Comparison of ENCODE assay signal across 8 cellular contexts in genomic region chr2:240437861-240438809, GRCh38. TPM values are rescaled to one million over a fixed set of nuclear protein-coding genes. Genes with fewer than 3 reads are reported as not detected.
DNase-seq lines count a peak whose midpoint lies in the region; ATAC-seq, FAIRE-seq and TF ChIP-seq lines count a peak whose summit lies in the region.

No MANE protein-coding gene starts in this region.

- H3K36me3 ChIP-seq in KMS-11 (ENCODE audit: insufficient read depth) (no peaks in the 10 kb centered on the region), hepatocyte (replicated peaks; ENCODE audit: insufficient read depth, low read depth) (no peaks in the 10 kb centered on the region), small intestine (ENCODE audit: control insufficient read depth in 2 of 2, insufficient read depth in 2 of 2, low read length in 2 of 2) (no peaks in the 10 kb centered on the region)

- H3K9me3 ChIP-seq in hepatocyte (ENCODE audit: low read depth) = no peaks in the 10 kb centered on the region
- H3K9me3 ChIP-seq in small intestine (ENCODE audit: control insufficient read depth, low read depth) = no peaks in the 10 kb centered on the region

- H3K4me1 ChIP-seq in KMS-11 (ENCODE audit: low read depth, poor library complexity, severe bottlenecking) = no peaks in the 10 kb centered on the region
- peaks cover 18% of the 10 kb centered on the region for H3K4me1 ChIP-seq in hepatocyte (ENCODE audit: insufficient read depth)
- H3K4me1 ChIP-seq in small intestine (ENCODE audit: control insufficient read depth in 2 of 2, insufficient read depth in 1 of 2, low read depth in 1 of 2, low read length in 1 of 2) = peaks cover 2% of the 10 kb centered on the region in 2 donors

- ATAC-seq in HG03139 (IDR thresholded peaks at IDR 0.05; ENCODE audit: unreplicated experiment) = no peak

- H3K27ac ChIP-seq in KMS-11 = no peak overlapping the region
- no peak overlapping the region for H3K27ac ChIP-seq in hepatocyte
- H3K27ac ChIP-seq in small intestine (ENCODE audit: low read depth in 1 of 2, low read length in 1 of 2) = no peak overlapping the region

- FAIRE-seq in small intestine (lab: Jason Lieb, UNC) = no peak

- DNase-seq in EH (ENCODE audit: low read depth) = peak; percentile 75
- peak; percentile 27 for DNase-seq in T1000 (lab: John Stamatoyannopoulos, UW)
- peak; percentile 89 for DNase-seq in astrocyte of the hippocampus (ENCODE audit: low read depth, low spot score)
- DNase-seq in hepatocyte (ENCODE audit: low spot score) = peak; percentile 84
- DNase-seq in small intestine = peak; percentile 52
- DNase-seq in DMS153 (lab: John Stamatoyannopoulos, UW) = no peak

- TF ChIP-seq CTCF in KMS-11 (conservative IDR thresholded peaks at IDR 0.05; ENCODE audit: low read depth, low read length) = peak; percentile 79
- TF ChIP-seq CTCF in hepatocyte (IDR thresholded peaks at IDR 0.05; ENCODE audit: poor library complexity) = peak; percentile 92

- H3K4me2 ChIP-seq in KMS-11 (no peak overlapping the region), hepatocyte (peak overlapping the region; percentile 94)

- H3K27me3 ChIP-seq in KMS-11 (ENCODE audit: insufficient read depth, low read depth) (peaks cover 53% of the 10 kb centered on the region; the same call in 1 of the 2 replicates), hepatocyte (no peaks in the 10 kb centered on the region), small intestine (ENCODE audit: control insufficient read depth in 2 of 2, insufficient read depth in 2 of 2, low read length in 2 of 2) (peaks cover 7 to 16% of the 10 kb centered on the region in 2 donors)

- H4K20me1 ChIP-seq in KMS-11 (ENCODE audit: insufficient read depth) (no peaks in the 10 kb centered on the region), hepatocyte (ENCODE audit: insufficient read depth, poor library complexity, severe bottlenecking) (peaks cover 51% of the 10 kb centered on the region)

- H3K4me3 ChIP-seq in KMS-11 (IDR thresholded peaks at IDR 0.05; ENCODE audit: insufficient read depth, low read depth, low read length) = no peak overlapping the region
- no peak overlapping the region for H3K4me3 ChIP-seq in hepatocyte
- no peak overlapping the region for H3K4me3 ChIP-seq in small intestine (ENCODE audit: low read depth in 1 of 2, low read length in 2 of 2)

- H3K79me2 ChIP-seq in KMS-11 (ENCODE audit: insufficient read depth, low read depth) = no peaks in the 10 kb centered on the region
- peaks cover 58% of the 10 kb centered on the region for H3K79me2 ChIP-seq in hepatocyte

- 34% methylated on average over 24 of the region's 24 CpGs for WGBS in hepatocyte (ENCODE audit: low lambda C conversion rate, missing lambda C conversion rate)
- 25 to 30% (median 29%) methylated on average over 22 to 24 of the region's 24 CpGs for WGBS in small intestine, 3 donors

- no peaks in the 10 kb centered on the region for H3K9me2 ChIP-seq in hepatocyte (replicated peaks; ENCODE audit: insufficient read depth)

- no peak overlapping the region for H2AFZ ChIP-seq in KMS-11 (ENCODE audit: low read depth)
- H2AFZ ChIP-seq in hepatocyte = no peak overlapping the region

- H3K9ac ChIP-seq in KMS-11 = no peak overlapping the region

RNA-seq across cellular contexts. Expression of gene GPC1, which starts 2.7 kb away (rescaled TPM):
- total RNA-seq in hepatocyte = 57.8 and 71.4 TPM in 2 replicates
- 141 and 142 TPM in 2 replicates for polyA plus RNA-seq in hepatocyte
- 10 to 100 TPM in 1 of 3 donors, 1 to 10 TPM in 1, under 1 TPM in 1; 0.89 to 15.5 (median 2.7) TPM for polyA plus RNA-seq in small intestine
